9 cellular contexts compared by ENCODE assay signal in genomic region chr12:73935817-73936216, GRCh38.
A peak's percentile ranks its signal among the peaks of the same experiment; 100 is the strongest.
DNase-seq lines count a peak whose midpoint lies in the region; ATAC-seq and TF ChIP-seq lines count a peak whose summit lies in the region.
"Had no signal": no experiment of that assay in that cellular context is flagged by ENCODE, and none has a peak within 500 bp of the region (broad histone marks: within the 10 kb centered on the region; RNA-seq: fewer than 3 reads in every experiment).

No MANE protein-coding gene starts in this region.

- H3K4me1 ChIP-seq in GM23338 (ENCODE audit: insufficient read depth) (no peaks in the 10 kb centered on the region), mesendoderm (ENCODE audit: control insufficient read depth, low read depth, low read length) (no peaks in the 10 kb centered on the region)

- H2AK5ac ChIP-seq in mesendoderm (ENCODE audit: low read length), result no peak overlapping the region

- no peaks in the 10 kb centered on the region for H3K9me3 Mint-ChIP-seq in GM23338
- H3K9me3 Mint-ChIP-seq in WTC11, result no peaks in the 10 kb centered on the region
- peaks cover 3% of the 10 kb centered on the region for H3K9me3 Mint-ChIP-seq in CD4-positive, alpha-beta T cell

- H3K79me1 ChIP-seq in mesendoderm (ENCODE audit: low read length), result no peaks in the 10 kb centered on the region

- H4K5ac ChIP-seq in mesendoderm (ENCODE audit: low read length), result no peak overlapping the region

- DNase-seq in GM23338 (ENCODE audit: low spot score) (peak; percentile 61), NCI-H2081 (lab: John Stamatoyannopoulos, UW) (peak; percentile 34 to 64), WTC11 (ENCODE audit: low spot score) (no peak), mesendoderm (peak; percentile 33), T-helper 17 cell (no peak)
- DNase-seq in CD4-positive, alpha-beta T cell, result no peak
- DNase-seq: T-helper 1 cell had no signal

- no peak overlapping the region for H2BK15ac ChIP-seq in mesendoderm (replicated peaks; ENCODE audit: low read depth)

- intact Hi-C loops in CD4-positive, alpha-beta T cell (cut with DNase I, micrococcal nuclease), result no loop called here

- H3K27ac Mint-ChIP-seq in GM23338 (no peak overlapping the region), WTC11 (no peak overlapping the region), T-helper 17 cell (no peak overlapping the region)
- H3K27ac Mint-ChIP-seq in CD4-positive, alpha-beta T cell, result no peak overlapping the region

- H3K4me1 Mint-ChIP-seq in GM23338 (no peaks in the 10 kb centered on the region), WTC11 (no peaks in the 10 kb centered on the region), T-helper 17 cell (no peaks in the 10 kb centered on the region)
- no peaks in the 10 kb centered on the region for H3K4me1 Mint-ChIP-seq in CD4-positive, alpha-beta T cell (ENCODE audit: low read depth)

- no CpG with 5 or more reads among the region's 1 CpG for WGBS in mesendoderm (ENCODE audit: extremely low coverage, insufficient coverage, low lambda C conversion rate)

- H3K56ac ChIP-seq in mesendoderm (ENCODE audit: low read length), result no peak overlapping the region

- TF ChIP-seq CTCF in GM23338 (conservative IDR thresholded peaks at IDR 0.05; ENCODE audit: low read depth in 2 of 2) (peak; percentile 56 to 59), WTC11 (IDR thresholded peaks at IDR 0.05) (no peak)
- no peak for TF ChIP-seq CTCF in CD4-positive, alpha-beta T cell (IDR thresholded peaks at IDR 0.05)

- H4K8ac ChIP-seq in mesendoderm (ENCODE audit: low read depth, low read length), result no peak overlapping the region

- H3K9ac ChIP-seq in mesendoderm (ENCODE audit: low read length), result no peak overlapping the region

- H3K27me3 ChIP-seq in GM23338 (ENCODE audit: insufficient read depth) (no peaks in the 10 kb centered on the region), mesendoderm (ENCODE audit: insufficient read depth, low read length, poor library complexity) (no peaks in the 10 kb centered on the region)
- H3K27me3 ChIP-seq in CD4-positive, alpha-beta T cell (ENCODE audit: control insufficient read depth, insufficient read depth, low read length), result no peaks in the 10 kb centered on the region

- H2AFZ ChIP-seq in GM23338, result no peak overlapping the region

- H3K4me3 Mint-ChIP-seq in GM23338, result no peak overlapping the region
- no peak overlapping the region for H3K4me3 Mint-ChIP-seq in WTC11
- no peak overlapping the region for H3K4me3 Mint-ChIP-seq in T-helper 17 cell
- H3K4me3 Mint-ChIP-seq in CD4-positive, alpha-beta T cell, result no peak overlapping the region

- H4K20me1 ChIP-seq in GM23338 (replicated peaks; ENCODE audit: insufficient read depth), result no peaks in the 10 kb centered on the region

- ATAC-seq in GM23338 (peak; percentile 82), WTC11 (peak; percentile 95), T-helper 17 cell (no peak), HG03108 (IDR thresholded peaks at IDR 0.05; ENCODE audit: unreplicated experiment) (no peak), GM18502 (IDR thresholded peaks at IDR 0.05; ENCODE audit: poor library complexity, unreplicated experiment) (no peak)
- ATAC-seq in CD4-positive, alpha-beta T cell (ENCODE audit: poor library complexity), result no peak

- H3K4me2 ChIP-seq in GM23338 (no peak overlapping the region), mesendoderm (ENCODE audit: low read length) (no peak overlapping the region)

- no peaks in the 10 kb centered on the region for H3K79me2 ChIP-seq in GM23338 (replicated peaks; ENCODE audit: insufficient read depth)
- no peaks in the 10 kb centered on the region for H3K79me2 ChIP-seq in mesendoderm (ENCODE audit: control insufficient read depth, insufficient read depth, low read length)

- no peaks in the 10 kb centered on the region for H3F3A ChIP-seq in GM23338 (replicated peaks; ENCODE audit: low read depth)

- POLR2A ChIA-PET in WTC11 (lab: Charles Lee), result no interaction called here
- POLR2A ChIA-PET in CD4-positive, alpha-beta T cell (lab: Charles Lee), result no interaction called here

- no peaks in the 10 kb centered on the region for H3K36me3 ChIP-seq in GM23338 (ENCODE audit: insufficient read depth)
- no peaks in the 10 kb centered on the region for H3K36me3 ChIP-seq in mesendoderm (ENCODE audit: control insufficient read depth, insufficient read depth, low read length)

- H3K18ac ChIP-seq in mesendoderm (ENCODE audit: low read length), result no peak overlapping the region

- no peaks in the 10 kb centered on the region for H3K9me3 ChIP-seq in T-helper 17 cell (ENCODE audit: control insufficient read depth, low read length, poor library complexity, severe bottlenecking)
- H3K9me3 ChIP-seq in CD4-positive, alpha-beta T cell (ENCODE audit: control insufficient read depth, low read length), result no peaks in the 10 kb centered on the region

- no peak overlapping the region for H3K4ac ChIP-seq in mesendoderm (ENCODE audit: low read depth, low read length)

- no peak overlapping the region for H3K27ac ChIP-seq in GM23338 (ENCODE audit: low read depth)
- no peak overlapping the region for H3K27ac ChIP-seq in mesendoderm (ENCODE audit: low read depth, low read length)
- no peak overlapping the region for H3K27ac ChIP-seq in CD4-positive, alpha-beta T cell (ENCODE audit: low read depth, low read length)

- no peak overlapping the region for H3K23ac ChIP-seq in mesendoderm (ENCODE audit: low read length)

- no peak overlapping the region for H2BK120ac ChIP-seq in mesendoderm (ENCODE audit: low read depth, low read length)

- CTCF ChIA-PET in WTC11 (lab: Charles Lee), result interaction anchor here (0.8 to 1.3 kb wide), 4 partner anchors 86 to 480 kb away, joined by 3 to 10 read pairs (median 4); no protein-coding TSS in a partner anchor
- CTCF ChIA-PET in CD4-positive, alpha-beta T cell (lab: Charles Lee), result no interaction called here

- no peak overlapping the region for H3K4me3 ChIP-seq in GM23338
- H3K4me3 ChIP-seq in mesendoderm (ENCODE audit: low read length), result no peak overlapping the region

- H3K36me3 Mint-ChIP-seq in GM23338 (ENCODE audit: low read depth) (no peaks in the 10 kb centered on the region), WTC11 (no peaks in the 10 kb centered on the region), T-helper 17 cell (ENCODE audit: low read depth) (no peaks in the 10 kb centered on the region)
- no peaks in the 10 kb centered on the region for H3K36me3 Mint-ChIP-seq in CD4-positive, alpha-beta T cell (ENCODE audit: low read depth)

- no peaks in the 10 kb centered on the region for H3K9me2 ChIP-seq in GM23338 (ENCODE audit: insufficient read depth)

- H3K27me3 Mint-ChIP-seq in GM23338 (ENCODE audit: insufficient read depth, low read depth, poor library complexity) (no peaks in the 10 kb centered on the region), WTC11 (ENCODE audit: low read depth) (no peaks in the 10 kb centered on the region), T-helper 17 cell (no peaks in the 10 kb centered on the region)
- H3K27me3 Mint-ChIP-seq in CD4-positive, alpha-beta T cell, result no peaks in the 10 kb centered on the region

- no peak overlapping the region for H2BK5ac ChIP-seq in mesendoderm (ENCODE audit: low read length)

TF ChIP-seq in WTC11, 78 proteins besides CTCF, POLR2A, EP300 and RAD21:
- TF ChIP-seq ELF4 (CRISPR knock-in tag; IDR thresholded peaks at IDR 0.05; ENCODE audit: low read depth), result no peak
- TF ChIP-seq RELA (CRISPR knock-in tag; IDR thresholded peaks at IDR 0.05; ENCODE audit: borderline replicate concordance), result no peak
- TF ChIP-seq HMGA2 (CRISPR knock-in tag; IDR thresholded peaks at IDR 0.05), result no peak
- TF ChIP-seq STAT6 (CRISPR knock-in tag; conservative IDR thresholded peaks at IDR 0.05; ENCODE audit: low read depth), result no peak
- TF ChIP-seq IRF2 (CRISPR knock-in tag; IDR thresholded peaks at IDR 0.05; ENCODE audit: borderline replicate concordance, low read depth), result no peak

Comparison
In these comparisons a context has a peak if more than half of its experiments do, and no peak if none do; other contexts are left out.
1. ATAC-seq: peak in GM23338 (single experiment) and WTC11 (single experiment); none in T-helper 17 cell (single experiment), HG03108 (single experiment), GM18502 (single experiment) and CD4-positive, alpha-beta T cell (single experiment).
2. DNase-seq: peak in GM23338 (single experiment), NCI-H2081 (2 of 2) and mesendoderm (single experiment); none in WTC11 (single experiment), T-helper 17 cell (0 of 3) and CD4-positive, alpha-beta T cell (0 of 10).
3. CTCF ChIP-seq: peak in GM23338 (2 of 2); none in WTC11 (single experiment) and CD4-positive, alpha-beta T cell (single experiment).